In genomic region chr19:10517361-10517759, GRCh38 we compare ENCODE assay signal across 8 cellular contexts. TPM values are rescaled to one million over a fixed set of nuclear protein-coding genes. Genes with fewer than 3 reads are reported as not detected.
A peak's percentile ranks its signal among the peaks of the same experiment; 100 is the strongest.
DNase-seq lines count a peak whose midpoint lies in the region; ATAC-seq and TF ChIP-seq lines count a peak whose summit lies in the region.

Gene S1PR5, minus strand, starts transcription at chr19:10517447. Its CDS starts 2,436 bp downstream, at chr19:10515011.

- no peaks in the 10 kb centered on the region for H3K36me3 ChIP-seq in endodermal cell (ENCODE audit: control insufficient read depth, insufficient read depth, low read length)
- H3K36me3 ChIP-seq in naive thymus-derived CD4-positive, alpha-beta T cell (ENCODE audit: control insufficient read depth in 2 of 3, insufficient read depth in 3 of 3, low read length in 3 of 3) = no peaks in the 10 kb centered on the region

- CTCF ChIA-PET in activated CD4-positive, alpha-beta T cell treated with anti-CD3 and anti-CD28 coated beads, Interleukin-2, amount 10 ng/mL, durations not matched to agents 7 days and 5 days (lab: Charles Lee) = interaction anchor here (1.0 to 3.0 kb wide), 6 partner anchors 8 to 201 kb away, joined by 3 to 8 read pairs (median 3); partner anchors contain the start of gene DNM2
- CTCF ChIA-PET in naive thymus-derived CD4-positive, alpha-beta T cell (lab: Charles Lee) = no interaction called here

- H3K9ac ChIP-seq in endodermal cell (ENCODE audit: extremely low read depth, low read length, poor library complexity, severe bottlenecking) = peak within 1 kb of the TSS; percentile 20

- H3K4me1 ChIP-seq in endodermal cell (ENCODE audit: control insufficient read depth, insufficient read depth, low read length) = no peaks in the 10 kb centered on the region
- peaks cover 11 to 41% of the 10 kb centered on the region in 2 donors for H3K4me1 ChIP-seq in naive thymus-derived CD4-positive, alpha-beta T cell (ENCODE audit: control insufficient read depth in 2 of 2, insufficient read depth in 2 of 2, low read length in 2 of 2)

- DNase-seq in activated CD4-positive, alpha-beta T cell treated with anti-CD3 and anti-CD28 coated beads, Interleukin-2, amount 10 ng/mL, durations not matched to agents 7 days and 5 days = no peak
- DNase-seq in activated CD4-positive, alpha-beta T cell treated with anti-CD3 and anti-CD28 coated beads, Interleukin-2, amount 50 U/mL, for 4 hours = no peak
- peak; percentile 32 for DNase-seq in RPMI8226
- DNase-seq in endodermal cell = peak; percentile 85
- DNase-seq in naive thymus-derived CD4-positive, alpha-beta T cell = peak in 1 of 9 donors; percentile 33

- peak within 1 kb of the TSS; percentile 50 for H3K4me3 Mint-ChIP-seq in activated CD4-positive, alpha-beta T cell treated with anti-CD3 and anti-CD28 coated beads, Interleukin-2, amount 10 ng/mL, durations not matched to agents 7 days and 5 days
- H3K4me3 Mint-ChIP-seq in endodermal cell = peak within 1 kb of the TSS; percentile 47
- H3K4me3 Mint-ChIP-seq in naive thymus-derived CD4-positive, alpha-beta T cell = peak within 1 kb of the TSS; percentile 39 to 88 (median 78)

- ATAC-seq in naive thymus-derived CD4-positive, alpha-beta T cell = peak; percentile 30
- ATAC-seq in GM18498 (IDR thresholded peaks at IDR 0.05; ENCODE audit: unreplicated experiment) (no peak), GM21528 (IDR thresholded peaks at IDR 0.05; ENCODE audit: low FRiP score, unreplicated experiment) (no peak), GM18873 (IDR thresholded peaks at IDR 0.05; ENCODE audit: low FRiP score, unreplicated experiment) (no peak)

- POLR2A ChIA-PET in activated CD4-positive, alpha-beta T cell treated with anti-CD3 and anti-CD28 coated beads, Interleukin-2, amount 10 ng/mL, durations not matched to agents 7 days and 5 days (lab: Charles Lee) = no interaction called here
- POLR2A ChIA-PET in naive thymus-derived CD4-positive, alpha-beta T cell (lab: Charles Lee) = interaction anchor here (1.8 kb wide), 1 partner anchor 49 kb away, joined by 4 read pairs; the partner anchor contains the start of gene KRI1

- TF ChIP-seq CTCF in endodermal cell (conservative IDR thresholded peaks at IDR 0.05) = no peak

- intact Hi-C loops in naive thymus-derived CD4-positive, alpha-beta T cell (cut with micrococcal nuclease) = no loop called here

- H3K36me3 Mint-ChIP-seq in activated CD4-positive, alpha-beta T cell treated with anti-CD3 and anti-CD28 coated beads, Interleukin-2, amount 10 ng/mL, durations not matched to agents 7 days and 5 days (ENCODE audit: low read depth) = no peaks in the 10 kb centered on the region
- H3K36me3 Mint-ChIP-seq in endodermal cell (ENCODE audit: low read depth) = no peaks in the 10 kb centered on the region
- H3K36me3 Mint-ChIP-seq in naive thymus-derived CD4-positive, alpha-beta T cell = peaks cover 0 to 6% (median 1%) of the 10 kb centered on the region in 5 donors

- H3K4me3 ChIP-seq in endodermal cell (ENCODE audit: low read length) = peak within 1 kb of the TSS; percentile 79
- peak within 1 kb of the TSS; percentile 43 for H3K4me3 ChIP-seq in naive thymus-derived CD4-positive, alpha-beta T cell (ENCODE audit: low read length)

- WGBS in endodermal cell (ENCODE audit: insufficient coverage in 1 of 2, insufficient read length in 1 of 2), 2 experiments = 2 to 4% methylated on average over 9 to 39 of the region's 39 CpGs

- H3K27me3 Mint-ChIP-seq in activated CD4-positive, alpha-beta T cell treated with anti-CD3 and anti-CD28 coated beads, Interleukin-2, amount 10 ng/mL, durations not matched to agents 7 days and 5 days = peaks cover 70% of the 10 kb centered on the region
- H3K27me3 Mint-ChIP-seq in endodermal cell (ENCODE audit: insufficient read depth) = peaks cover 75% of the 10 kb centered on the region
- H3K27me3 Mint-ChIP-seq in naive thymus-derived CD4-positive, alpha-beta T cell = peaks cover 49 to 67% (median 53%) of the 10 kb centered on the region in 5 donors

- H3K27me3 ChIP-seq in endodermal cell (ENCODE audit: control insufficient read depth, insufficient read depth, low read length, poor library complexity, severe bottlenecking) = peaks cover 73% of the 10 kb centered on the region
- peaks cover 0 to 17% of the 10 kb centered on the region in 2 donors for H3K27me3 ChIP-seq in naive thymus-derived CD4-positive, alpha-beta T cell (ENCODE audit: control insufficient read depth in 2 of 2, insufficient read depth in 2 of 2, low read length in 2 of 2)

- no peak within 1 kb of the TSS for H3K27ac Mint-ChIP-seq in activated CD4-positive, alpha-beta T cell treated with anti-CD3 and anti-CD28 coated beads, Interleukin-2, amount 10 ng/mL, durations not matched to agents 7 days and 5 days
- H3K27ac Mint-ChIP-seq in endodermal cell = peak within 1 kb of the TSS; percentile 22
- peak within 1 kb of the TSS in 3 of 9 donors; percentile 31 to 63 (median 46) for H3K27ac Mint-ChIP-seq in naive thymus-derived CD4-positive, alpha-beta T cell

- no peaks in the 10 kb centered on the region for H3K9me3 Mint-ChIP-seq in activated CD4-positive, alpha-beta T cell treated with anti-CD3 and anti-CD28 coated beads, Interleukin-2, amount 10 ng/mL, durations not matched to agents 7 days and 5 days
- no peaks in the 10 kb centered on the region for H3K9me3 Mint-ChIP-seq in endodermal cell
- peaks cover 0 to 2% (median 0%) of the 10 kb centered on the region in 11 donors for H3K9me3 Mint-ChIP-seq in naive thymus-derived CD4-positive, alpha-beta T cell

- no peak within 1 kb of the TSS for H3K27ac ChIP-seq in endodermal cell (ENCODE audit: low read depth, low read length)
- no peak within 1 kb of the TSS for H3K27ac ChIP-seq in naive thymus-derived CD4-positive, alpha-beta T cell (ENCODE audit: low read depth, low read length)

- H3K4me1 Mint-ChIP-seq in activated CD4-positive, alpha-beta T cell treated with anti-CD3 and anti-CD28 coated beads, Interleukin-2, amount 10 ng/mL, durations not matched to agents 7 days and 5 days = peaks cover 35% of the 10 kb centered on the region
- H3K4me1 Mint-ChIP-seq in endodermal cell = peaks cover 12% of the 10 kb centered on the region
- peaks cover 18 to 43% (median 30%) of the 10 kb centered on the region in 7 donors for H3K4me1 Mint-ChIP-seq in naive thymus-derived CD4-positive, alpha-beta T cell

- no peaks in the 10 kb centered on the region for H3K9me3 ChIP-seq in endodermal cell (ENCODE audit: control insufficient read depth, low read length)
- no peaks in the 10 kb centered on the region for H3K9me3 ChIP-seq in naive thymus-derived CD4-positive, alpha-beta T cell (ENCODE audit: control insufficient read depth in 2 of 3, low read length in 3 of 3)

RNA-seq across cellular contexts. Expression of gene S1PR5, which starts in this region (rescaled TPM):
- total RNA-seq in activated CD4-positive, alpha-beta T cell treated with anti-CD3 and anti-CD28 coated beads, Interleukin-2, amount 10 ng/mL, durations not matched to agents 7 days and 5 days = not detected
- 1 to 10 TPM; 1.2 to 5.1 TPM for total RNA-seq in endodermal cell
- 1.6 TPM for polyA plus RNA-seq in endodermal cell (2013, experiment 1 of 2)
- 1.6 TPM for polyA plus RNA-seq in endodermal cell (2013, experiment 2 of 2)
- 10 to 100 TPM in 1 of 5 experiments, 1 to 10 TPM in 1, under 1 TPM in 2, not detected in 1; 0.51 to 22.0 (median 3.5) TPM for total RNA-seq in naive thymus-derived CD4-positive, alpha-beta T cell
- polyA plus RNA-seq in naive thymus-derived CD4-positive, alpha-beta T cell = under 1 TPM; 0.53 to 0.55 TPM

Comparison
In these comparisons a context has a peak if more than half of its experiments do, and no peak if none do; other contexts are left out.
1. DNase-seq: peak in RPMI8226 (single experiment) and endodermal cell (single experiment); none in activated CD4-positive, alpha-beta T cell treated with anti-CD3 and anti-CD28 coated beads, Interleukin-2, amount 10 ng/mL, durations not matched to agents 7 days and 5 days (single experiment) and activated CD4-positive, alpha-beta T cell treated with anti-CD3 and anti-CD28 coated beads, Interleukin-2, amount 50 U/mL, for 4 hours (0 of 2).
2. Peak in every context shown above with its lines, with median percentiles within 50 percentile points of each other: H3K4me3 Mint-ChIP-seq.